ENCODE assay signal across 2 cellular contexts in the genomic region with DNA sequence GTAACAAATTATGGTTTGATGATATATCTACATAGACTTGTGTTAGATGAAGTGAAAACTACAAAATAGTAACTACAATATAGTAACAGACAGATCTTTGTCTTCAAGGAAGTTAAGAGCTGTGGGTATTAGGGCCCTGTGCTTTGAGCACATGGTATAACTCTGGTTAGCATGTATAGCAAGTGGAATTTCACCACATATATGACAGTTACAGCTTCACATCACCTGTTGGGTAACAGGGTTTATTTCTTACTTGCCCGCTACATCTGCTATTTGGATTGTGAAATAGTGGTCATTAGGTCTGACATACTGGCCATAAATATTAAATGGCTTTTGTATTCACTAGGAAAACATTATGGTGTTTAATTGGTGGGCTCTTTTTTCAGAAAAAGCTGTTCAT.
TF ChIP-seq lines count a peak whose summit lies in the region.

No MANE protein-coding gene starts in this region.

TF ChIP-seq in GM12878, 131 proteins besides CTCF, POLR2A, EP300 and RAD21:
- no peak for TF ChIP-seq PBX3 (IDR thresholded peaks at IDR 0.05; ENCODE audit: insufficient replicate concordance, low read depth, low read length)
- no peak for TF ChIP-seq IKZF2 (IDR thresholded peaks at IDR 0.05)

TF ChIP-seq in SK-N-SH treated with all-trans-retinoic acid at 6 μM for 48 hours, 23 proteins besides CTCF, POLR2A, EP300 and RAD21:
- TF ChIP-seq ZNF565 (CRISPR knock-in tag; conservative IDR thresholded peaks at IDR 0.05; ENCODE audit: low read depth) (no peak), CSRNP3 (CRISPR knock-in tag; IDR thresholded peaks at IDR 0.05) (no peak), ZFP30 (CRISPR knock-in tag; IDR thresholded peaks at IDR 0.05) (no peak), ZC3H10 (CRISPR knock-in tag; IDR thresholded peaks at IDR 0.05) (no peak), PATZ1 (CRISPR knock-in tag; IDR thresholded peaks at IDR 0.05; ENCODE audit: borderline replicate concordance) (no peak), TOX (CRISPR knock-in tag; IDR thresholded peaks at IDR 0.05; ENCODE audit: borderline replicate concordance) (no peak), CSDC2 (CRISPR knock-in tag; IDR thresholded peaks at IDR 0.05) (no peak), TCF4 (CRISPR knock-in tag; IDR thresholded peaks at IDR 0.05; ENCODE audit: borderline replicate concordance) (no peak), PPARA (CRISPR knock-in tag; IDR thresholded peaks at IDR 0.05; ENCODE audit: borderline replicate concordance) (no peak)
- TF ChIP-seq, protein P1, sequence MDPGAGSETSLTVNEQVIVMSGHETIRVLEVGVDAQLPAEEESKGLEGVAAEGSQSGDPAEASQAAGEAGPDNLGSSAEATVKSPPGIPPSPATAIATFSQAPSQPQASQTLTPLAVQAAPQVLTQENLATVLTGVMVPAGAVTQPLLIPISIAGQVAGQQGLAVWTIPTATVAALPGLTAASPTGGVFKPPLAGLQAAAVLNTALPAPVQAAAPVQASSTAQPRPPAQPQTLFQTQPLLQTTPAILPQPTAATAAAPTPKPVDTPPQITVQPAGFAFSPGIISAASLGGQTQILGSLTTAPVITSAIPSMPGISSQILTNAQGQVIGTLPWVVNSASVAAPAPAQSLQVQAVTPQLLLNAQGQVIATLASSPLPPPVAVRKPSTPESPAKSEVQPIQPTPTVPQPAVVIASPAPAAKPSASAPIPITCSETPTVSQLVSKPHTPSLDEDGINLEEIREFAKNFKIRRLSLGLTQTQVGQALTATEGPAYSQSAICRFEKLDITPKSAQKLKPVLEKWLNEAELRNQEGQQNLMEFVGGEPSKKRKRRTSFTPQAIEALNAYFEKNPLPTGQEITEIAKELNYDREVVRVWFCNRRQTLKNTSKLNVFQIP (CRISPR knock-in tag; IDR thresholded peaks at IDR 0.05; ENCODE audit: borderline replicate concordance, low read depth), result no peak
